In genomic region chr1:66535149-66535548, GRCh38 we compare ENCODE assay signal across 13 cellular contexts. TPM values are rescaled to one million over a fixed set of nuclear protein-coding genes. Genes with fewer than 3 reads are reported as not detected.
DNase-seq lines count a peak whose midpoint lies in the region; ATAC-seq and TF ChIP-seq lines count a peak whose summit lies in the region.
"Had no signal": no experiment of that assay in that cellular context is flagged by ENCODE, and none has a peak within 500 bp of the region (broad histone marks: within the 10 kb centered on the region; RNA-seq: fewer than 3 reads in every experiment).

No MANE protein-coding gene starts in this region.

- CTCF ChIA-PET in GM10248 (lab: Yijun Ruan, JAX), result interaction anchor here (1.1 kb wide), 1 partner anchor 23 kb away, joined by 6 read pairs; no protein-coding TSS in a partner anchor

- H3K9me3 Mint-ChIP-seq in naive thymus-derived CD8-positive, alpha-beta T cell, result no peaks in the 10 kb centered on the region
- H3K9me3 Mint-ChIP-seq: activated CD4-positive, alpha-beta T cell treated with anti-CD3 and anti-CD28 coated beads, Interleukin-2, amount 10 ng/mL, durations not matched to agents 7 days and 5 days; activated T-helper 1 cell treated with anti-CD3 and anti-CD28 coated beads, Interleukin-12 subunit alpha, Interleukin-12 subunit beta, Interleukin-2, Interleukin-4 antibody, amounts not matched to agents 30 ng/mL and 10 ng/mL and 1 ng/mL, durations not matched to agents 14 hours and 24 hours and 36 hours; T-cell had no signal

- H3K4me3 ChIP-seq in dorsolateral prefrontal cortex (peak overlapping the region; percentile 42 to 90 (median 72)), mesodermal cell (ENCODE audit: extremely low read depth, insufficient read depth, low read length, poor library complexity, severe bottlenecking) (peak overlapping the region; percentile 40), thoracic aorta (peak overlapping the region; percentile 76)

- TF ChIP-seq CTCF in dorsolateral prefrontal cortex (IDR thresholded peaks at IDR 0.05 in 54 of 56, conservative IDR thresholded peaks at IDR 0.05 in 2 of 56; ENCODE audit: low read depth in 1 of 56, partially characterized antibody in 56 of 56) (no peak), thoracic aorta (IDR thresholded peaks at IDR 0.05) (no peak), GM10248 (IDR thresholded peaks at IDR 0.05; ENCODE audit: control extremely low read depth, extremely low read depth, low read depth, missing control alignments) (no peak)

- POLR2A ChIA-PET in naive thymus-derived CD8-positive, alpha-beta T cell (lab: Charles Lee), result no interaction called here
- POLR2A ChIA-PET in GM10248 (lab: Yijun Ruan, JAX), result no interaction called here

- no peak overlapping the region for H3K4me3 Mint-ChIP-seq in naive thymus-derived CD8-positive, alpha-beta T cell
- H3K4me3 Mint-ChIP-seq: activated CD4-positive, alpha-beta T cell treated with anti-CD3 and anti-CD28 coated beads, Interleukin-2, amount 10 ng/mL, durations not matched to agents 7 days and 5 days; activated T-helper 1 cell treated with anti-CD3 and anti-CD28 coated beads, Interleukin-12 subunit alpha, Interleukin-12 subunit beta, Interleukin-2, Interleukin-4 antibody, amounts not matched to agents 30 ng/mL and 10 ng/mL and 1 ng/mL, durations not matched to agents 14 hours and 24 hours and 36 hours; CD8-positive, alpha-beta memory T cell had no signal

- no CpG with 5 or more reads among the region's 1 CpG for WGBS in mesodermal cell (ENCODE audit: insufficient coverage in 2 of 2), 2 experiments

- peak overlapping the region in 58 of 59 donors; percentile 55 to 96 (median 92) for H3K27ac ChIP-seq in dorsolateral prefrontal cortex
- no peak overlapping the region for H3K27ac ChIP-seq in mesodermal cell (ENCODE audit: low read depth, low read length, severe bottlenecking)
- H3K27ac ChIP-seq in thoracic aorta, result peak overlapping the region; percentile 93 to 98

- no peaks in the 10 kb centered on the region for H3K9me3 ChIP-seq in mesodermal cell (ENCODE audit: control insufficient read depth, low read length)
- H3K9me3 ChIP-seq in thoracic aorta, result no peaks in the 10 kb centered on the region

- ATAC-seq in SK-N-SH treated with all-trans-retinoic acid at 6 μM for 48 hours (peak; percentile 4), thoracic aorta (ENCODE audit: insufficient number of reproducible peaks, low FRiP score, low read depth) (no peak)
- no peak for ATAC-seq in naive thymus-derived CD8-positive, alpha-beta T cell
- ATAC-seq: T-cell had no signal

- H3K27ac Mint-ChIP-seq in naive thymus-derived CD8-positive, alpha-beta T cell, result no peak overlapping the region
- H3K27ac Mint-ChIP-seq: activated CD4-positive, alpha-beta T cell treated with anti-CD3 and anti-CD28 coated beads, Interleukin-2, amount 10 ng/mL, durations not matched to agents 7 days and 5 days; activated T-helper 1 cell treated with anti-CD3 and anti-CD28 coated beads, Interleukin-12 subunit alpha, Interleukin-12 subunit beta, Interleukin-2, Interleukin-4 antibody, amounts not matched to agents 30 ng/mL and 10 ng/mL and 1 ng/mL, durations not matched to agents 14 hours and 24 hours and 36 hours; CD8-positive, alpha-beta memory T cell; T-cell had no signal

- H3K36me3 Mint-ChIP-seq in naive thymus-derived CD8-positive, alpha-beta T cell, result no peaks in the 10 kb centered on the region
- H3K36me3 Mint-ChIP-seq: CD8-positive, alpha-beta memory T cell; T-cell had no signal

- DNase-seq in dorsolateral prefrontal cortex, result peak in 1 of 10 donors; percentile 9
- DNase-seq in thoracic aorta (ENCODE audit: low spot score), result no peak
- no peak for DNase-seq in naive thymus-derived CD8-positive, alpha-beta T cell
- DNase-seq in NK-92 (lab: John Stamatoyannopoulos, UW; ENCODE audit: unreplicated experiment), result no peak
- DNase-seq in SHP77 (lab: John Stamatoyannopoulos, UW), result no peak
- no peak for DNase-seq in GM10248 (ENCODE audit: extremely low spot score)
- DNase-seq: activated CD4-positive, alpha-beta T cell treated with anti-CD3 and anti-CD28 coated beads, Interleukin-2, amount 10 ng/mL, durations not matched to agents 7 days and 5 days; CD8-positive, alpha-beta memory T cell; OCI-M1; T-cell had no signal

- H3K4me1 ChIP-seq in mesodermal cell (ENCODE audit: control insufficient read depth, insufficient read depth, low read length, poor library complexity, severe bottlenecking) (peaks cover 27% of the 10 kb centered on the region), thoracic aorta (ENCODE audit: control insufficient read depth in 1 of 2, low read depth in 2 of 2) (peaks cover 21 to 46% of the 10 kb centered on the region in 2 donors)

- intact Hi-C loops in dorsolateral prefrontal cortex (cut with DNase I), result loop anchor here in 1 of 2 donors (2.0 to 10.0 kb wide), 2 partner anchors 110 to 180 kb away; no protein-coding TSS in a partner anchor

- no peaks in the 10 kb centered on the region for H3K36me3 ChIP-seq in mesodermal cell (ENCODE audit: control insufficient read depth, insufficient read depth, low read length)
- H3K36me3 ChIP-seq in thoracic aorta, result no peaks in the 10 kb centered on the region

- H3K27me3 Mint-ChIP-seq in naive thymus-derived CD8-positive, alpha-beta T cell, result peaks cover 21 to 44% (median 29%) of the 10 kb centered on the region in 5 donors

- H3K27me3 ChIP-seq in dorsolateral prefrontal cortex (no peaks in the 10 kb centered on the region), thoracic aorta (replicated peaks; ENCODE audit: insufficient read depth) (no peaks in the 10 kb centered on the region)

- peaks cover 11 to 26% (median 17%) of the 10 kb centered on the region in 4 donors for H3K4me1 Mint-ChIP-seq in naive thymus-derived CD8-positive, alpha-beta T cell

TF ChIP-seq in SK-N-SH treated with all-trans-retinoic acid at 6 μM for 48 hours, 23 proteins besides CTCF, POLR2A, EP300 and RAD21 (continues in another document):
- TF ChIP-seq CSDC2 (CRISPR knock-in tag; IDR thresholded peaks at IDR 0.05) (no peak), TSHZ2 (CRISPR knock-in tag; IDR thresholded peaks at IDR 0.05) (no peak), CREB5 (CRISPR knock-in tag; IDR thresholded peaks at IDR 0.05; ENCODE audit: low read depth) (no peak), ZC3H10 (CRISPR knock-in tag; IDR thresholded peaks at IDR 0.05) (no peak), PATZ1 (CRISPR knock-in tag; IDR thresholded peaks at IDR 0.05; ENCODE audit: borderline replicate concordance) (no peak), BACH2 (CRISPR knock-in tag; IDR thresholded peaks at IDR 0.05; ENCODE audit: borderline replicate concordance) (no peak), PPARA (CRISPR knock-in tag; IDR thresholded peaks at IDR 0.05; ENCODE audit: borderline replicate concordance) (no peak)

RNA-seq across cellular contexts. Expression of gene SGIP1, which starts 1.2 kb away (rescaled TPM):
- total RNA-seq in dorsolateral prefrontal cortex (100 to 1,000 TPM; 106 to 187 (median 149) TPM), thoracic aorta (100 to 1,000 TPM in 1 of 2 donors, 10 to 100 TPM in 1; 47.4 to 116 TPM)
- polyA plus RNA-seq in mesodermal cell (2013, experiment 1 of 2), result 12.6 TPM
- polyA plus RNA-seq in mesodermal cell (2013, experiment 2 of 2), result 10.7 TPM
- total RNA-seq in naive thymus-derived CD8-positive, alpha-beta T cell, result not detected
- not detected for polyA plus RNA-seq in naive thymus-derived CD8-positive, alpha-beta T cell
- total RNA-seq: activated CD4-positive, alpha-beta T cell treated with anti-CD3 and anti-CD28 coated beads, Interleukin-2, amount 10 ng/mL, durations not matched to agents 7 days and 5 days; activated T-helper 1 cell treated with anti-CD3 and anti-CD28 coated beads, Interleukin-12 subunit alpha, Interleukin-12 subunit beta, Interleukin-2, Interleukin-4 antibody, amounts not matched to agents 30 ng/mL and 10 ng/mL and 1 ng/mL, durations not matched to agents 14 hours and 24 hours and 36 hours; CD8-positive, alpha-beta memory T cell; T-cell had no signal
- polyA plus RNA-seq: CD8-positive, alpha-beta memory T cell had no signal

Comparison
In these comparisons a context has a peak if more than half of its experiments do, and no peak if none do; other contexts are left out.
1. RNA of gene SGIP1, which starts 1.2 kb away (total RNA-seq): 106 to 187 TPM in dorsolateral prefrontal cortex and 47.4 to 116 TPM in thoracic aorta; not detected in naive thymus-derived CD8-positive, alpha-beta T cell; every median in the first group is over 10 times any median in the second.
2. Peak in every context shown above with its lines, with median percentiles within 50 percentile points of each other: H3K4me3 ChIP-seq.